ENCODE assay signal across 13 cellular contexts in the genomic region with DNA sequence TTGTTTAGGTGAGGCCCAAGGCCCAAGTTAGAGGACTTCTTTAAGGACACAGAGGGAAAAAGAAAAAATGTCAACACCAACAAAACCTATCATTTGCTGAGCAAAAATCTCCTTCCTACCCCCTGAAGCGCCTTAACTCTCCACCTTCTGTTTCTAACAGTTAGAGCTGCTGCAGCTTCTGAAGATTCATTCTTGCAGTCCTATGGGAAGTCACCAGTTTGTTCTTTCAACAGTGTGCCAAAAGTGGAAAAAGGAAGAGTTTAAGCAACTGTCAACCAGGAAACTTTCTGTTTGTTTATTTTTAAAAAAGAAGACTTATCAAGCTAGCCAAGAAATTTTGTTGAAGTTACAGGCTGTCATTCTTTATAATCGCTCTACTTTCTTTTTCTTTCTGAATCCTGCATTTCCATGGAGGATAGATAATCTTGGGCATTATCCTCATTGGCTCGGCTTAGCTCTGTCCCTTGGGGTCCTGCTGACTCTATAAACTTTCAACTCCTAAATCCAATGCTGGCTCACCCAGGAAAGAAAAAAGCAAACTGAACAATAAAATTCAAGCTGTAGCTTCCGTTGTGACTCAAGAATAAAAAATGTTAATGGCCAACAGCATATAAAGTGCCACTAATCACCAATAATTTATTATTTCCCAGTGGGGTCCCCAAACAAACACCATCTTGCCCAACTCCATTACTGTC.
DNase-seq lines count a peak whose midpoint lies in the region; ATAC-seq and TF ChIP-seq lines count a peak whose summit lies in the region.
"Had no signal": no experiment of that assay in that cellular context is flagged by ENCODE, and none has a peak within 500 bp of the region (broad histone marks: within the 10 kb centered on the region; RNA-seq: fewer than 3 reads in every experiment).

No MANE protein-coding gene starts in this region.

- ATAC-seq in GM19455 (IDR thresholded peaks at IDR 0.05; ENCODE audit: unreplicated experiment), result no peak
- no peak for ATAC-seq in HG03135 (IDR thresholded peaks at IDR 0.05; ENCODE audit: unreplicated experiment)
- ATAC-seq: stimulated activated memory B cell treated with anti-CD40 and anti-IgM and Interleukin-4, amounts not matched to agents 10 μg/mL and 1 μg/mL and 100 μg/mL, for 72 hours had no signal

- H3K36me3 ChIP-seq in uterus, result no peaks in the 10 kb centered on the region
- no peaks in the 10 kb centered on the region for H3K36me3 ChIP-seq in tibial artery

- TF ChIP-seq CTCF in coronary artery (IDR thresholded peaks at IDR 0.05) (no peak), uterus (IDR thresholded peaks at IDR 0.05) (no peak), tibial artery (IDR thresholded peaks at IDR 0.05) (no peak)

- H3K4me1 ChIP-seq in uterus (peaks cover 0 to 10% of the 10 kb centered on the region in 2 donors), tibial artery (peaks cover 0 to 32% (median 23%) of the 10 kb centered on the region in 4 donors)

- H3K27ac ChIP-seq in coronary artery (no peak overlapping the region), uterus (peak overlapping the region; percentile 61 to 68), tibial artery (peak overlapping the region in 1 of 2 donors; percentile 23)

- H3K9me3 ChIP-seq in uterus (no peaks in the 10 kb centered on the region), tibial artery (no peaks in the 10 kb centered on the region)

- no peak for TF ChIP-seq POLR2A in uterus (IDR thresholded peaks at IDR 0.05)

- intact Hi-C loops in uterus (cut with DNase I; ENCODE audit: low total_unique reads), result no loop called here
- intact Hi-C loops in tibial artery (cut with DNase I; ENCODE audit: low total_unique reads), result no loop called here

- DNase-seq in SIG-M5 treated with dmso at 0.1 percent for 504 hours (lab: John Stamatoyannopoulos, UW; ENCODE audit: unreplicated experiment) (peak; percentile 33), SIG-M5 (lab: John Stamatoyannopoulos, UW) (no peak), coronary artery (ENCODE audit: low spot score) (no peak), myocyte (ENCODE audit: low read depth) (peak; percentile 26), uterus (no peak), tibial artery (no peak)
- DNase-seq: amniotic stem cell; naive B cell; NCI-H1417 treated with DMSO at 0.1 percent for 48 hours; stimulated activated CD4-positive, alpha-beta T cell treated with anti-CD3 and anti-CD28 coated beads, Interleukin-1b, Interleukin-23, amount 100 ng/mL, for 48 hours had no signal

- H3K4me3 ChIP-seq in coronary artery, result peak overlapping the region; percentile 15
- no peak overlapping the region for H3K4me3 ChIP-seq in uterus
- no peak overlapping the region for H3K4me3 ChIP-seq in tibial artery

- no peaks in the 10 kb centered on the region for H3K27me3 ChIP-seq in uterus
- H3K27me3 ChIP-seq in tibial artery, result no peaks in the 10 kb centered on the region

Comparison
In these comparisons a context has a peak if more than half of its experiments do, and no peak if none do; other contexts are left out.
1. DNase-seq: peak in SIG-M5 treated with dmso at 0.1 percent for 504 hours (single experiment) and myocyte (single experiment); none in SIG-M5 (single experiment), coronary artery (single experiment), uterus (0 of 2) and tibial artery (0 of 2).
2. H3K27ac ChIP-seq: peak in uterus (2 of 2); none in coronary artery (0 of 2).